Comparison of ENCODE assay signal across 19 cellular contexts in the genomic region with DNA sequence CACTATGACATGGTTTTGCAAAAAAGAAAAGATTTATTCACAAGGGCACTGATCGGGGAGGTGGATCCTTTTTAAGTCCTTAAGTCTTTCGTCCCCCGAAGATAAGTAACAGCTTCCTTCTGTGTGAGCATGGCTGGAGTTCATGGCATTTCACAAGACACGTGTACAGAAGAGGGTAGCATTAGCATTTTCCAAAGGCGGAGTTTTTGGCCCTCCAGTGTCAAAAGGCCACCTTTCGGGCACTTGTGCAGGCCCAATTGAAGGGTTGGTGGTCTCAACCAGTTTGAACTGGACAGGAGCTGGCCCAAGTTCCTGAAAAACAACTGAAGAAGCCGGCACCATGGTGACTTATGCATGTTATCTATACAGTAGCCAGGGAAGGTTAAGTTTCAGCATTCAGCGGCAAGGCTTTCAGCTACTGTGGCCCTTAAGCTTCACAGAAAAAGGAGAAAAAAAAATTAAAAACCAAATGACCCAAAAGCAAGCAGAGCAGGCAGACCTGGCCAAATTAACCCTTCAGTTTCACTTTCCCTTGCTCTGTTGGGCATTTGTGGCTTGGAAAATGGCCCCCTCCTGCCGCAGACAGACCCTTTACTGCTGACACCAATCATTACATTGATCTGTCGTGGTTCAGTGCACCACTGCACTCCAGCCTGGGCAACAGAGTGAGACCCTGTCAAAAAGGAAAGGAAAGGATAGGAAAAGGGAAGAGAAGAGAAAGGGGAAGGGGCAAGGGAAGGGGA. TPM values are rescaled to one million over a fixed set of nuclear protein-coding genes. Genes with fewer than 3 reads are reported as not detected.
DNase-seq lines count a peak whose midpoint lies in the region; ATAC-seq, FAIRE-seq and TF ChIP-seq lines count a peak whose summit lies in the region.
"Had no signal": no experiment of that assay in that cellular context is flagged by ENCODE, and none has a peak within 500 bp of the region (broad histone marks: within the 10 kb centered on the region; RNA-seq: fewer than 3 reads in every experiment).

No MANE protein-coding gene starts in this region.

- TF ChIP-seq EP300 in K562 (IDR thresholded peaks at IDR 0.05; ENCODE audit: low read length), result no peak

- H3K4me2 ChIP-seq in K562 (ENCODE audit: insufficient read depth, low read length), result peak overlapping the region; percentile 12; the same call in 1 of the 2 replicates

- TF ChIP-seq POLR2A in K562 (conservative IDR thresholded peaks at IDR 0.05), result no peak

- TF ChIP-seq CTCF in K562 (IDR thresholded peaks at IDR 0.05 in 2 of 3, conservative IDR thresholded peaks at IDR 0.05 in 1 of 3; ENCODE audit: insufficient read depth in 2 of 3, low read depth in 1 of 3, low read length in 3 of 3) (no peak), nephron (IDR thresholded peaks at IDR 0.05; ENCODE audit: unreplicated experiment in 3 of 3) (no peak)

- H3K9ac ChIP-seq in K562 (ENCODE audit: insufficient read depth in 1 of 2, low read depth in 2 of 2, low read length in 2 of 2), result peak overlapping the region; percentile 2 to 27; a peak in 2 of 4 replicates

- no peaks in the 10 kb centered on the region for H3K9me3 Mint-ChIP-seq in activated naive CD4-positive, alpha-beta T cell treated with anti-CD3 and anti-CD28 coated beads for 36 hours
- no peaks in the 10 kb centered on the region for H3K9me3 Mint-ChIP-seq in activated naive CD4-positive, alpha-beta T cell treated with anti-CD3 and anti-CD28 coated beads, Interleukin-2, amount 50 U/mL, for 72 hours
- H3K9me3 Mint-ChIP-seq in nephron, result no peaks in the 10 kb centered on the region

- BruUV-seq in K562 (replicated peaks; lab: Mats Ljungman, UMichigan), result no TSS peak

- peaks cover 2 to 9% of the 10 kb centered on the region in 2 experiments; a peak in 4 of 5 replicates for H3K4me1 ChIP-seq in K562 (replicated peaks in 1 of 2; ENCODE audit: control insufficient read depth in 2 of 2, insufficient read depth in 2 of 2, low read length in 2 of 2)

- H3K9me3 ChIP-seq in K562 (replicated peaks; ENCODE audit: control insufficient read depth, insufficient read depth, low read depth, low read length), result no peaks in the 10 kb centered on the region
- H3K9me3 ChIP-seq: MG63 had no signal

- no peaks in the 10 kb centered on the region; the same call in 2 of the 3 replicates for H3K36me3 ChIP-seq in K562 (ENCODE audit: control insufficient read depth, insufficient read depth, low read length)
- H3K36me3 ChIP-seq: MG63 had no signal

- FAIRE-seq in K562 (lab: Jason Lieb, UNC), result no peak

- in situ Hi-C loops in K562 (cut with MboI), result loop anchor here (25.0 kb wide), 2 partner anchors 275 to 1875 kb away; a partner anchor contains a TSS

- H3K4me3 Mint-ChIP-seq in activated naive CD4-positive, alpha-beta T cell treated with anti-CD3 and anti-CD28 coated beads for 36 hours, result no peak overlapping the region
- no peak overlapping the region for H3K4me3 Mint-ChIP-seq in nephron

- H3K4me1 Mint-ChIP-seq in activated naive CD4-positive, alpha-beta T cell treated with anti-CD3 and anti-CD28 coated beads for 36 hours (ENCODE audit: low read depth), result no peaks in the 10 kb centered on the region
- H3K4me1 Mint-ChIP-seq in nephron, result peaks cover 9% of the 10 kb centered on the region

- peak; percentile 1 for DNase-seq in activated naive CD4-positive, alpha-beta T cell treated with anti-CD3 and anti-CD28 coated beads for 36 hours
- no peak for DNase-seq in activated naive CD4-positive, alpha-beta T cell treated with anti-CD3 and anti-CD28 coated beads, Interleukin-2, amount 50 U/mL, for 72 hours (ENCODE audit: low spot score in 2 of 2)
- peak in 1 of 4 experiments; percentile 63 for DNase-seq in K562 (ENCODE audit: extremely low read depth in 1 of 4, low spot score in 3 of 4)
- DNase-seq in sciatic nerve (ENCODE audit: low spot score), result no peak
- no peak for DNase-seq in AML-193 (lab: John Stamatoyannopoulos, UW)
- no peak for DNase-seq in NCI-H1930 (lab: John Stamatoyannopoulos, UW)
- DNase-seq: 8988T, C1 segment of cervical spinal cord, COR-L47, DMS153, EL, MG63, NCI-H1105, NCI-H1694 treated with DMSO at 0.1 percent for 48 hours, NCI-H510A, SIG-M5 had no signal

- POLR2A ChIA-PET in K562 (lab: Yijun Ruan, JAX), result interaction anchor here (0.6 to 2.1 kb wide), 16 partner anchors 8 to 156 kb away, joined by 3 to 12 read pairs (median 5); no protein-coding TSS in a partner anchor

- H3K27ac Mint-ChIP-seq in activated naive CD4-positive, alpha-beta T cell treated with anti-CD3 and anti-CD28 coated beads for 36 hours, result no peak overlapping the region
- peak overlapping the region in 1 of 2 donors; percentile 42 for H3K27ac Mint-ChIP-seq in activated naive CD4-positive, alpha-beta T cell treated with anti-CD3 and anti-CD28 coated beads, Interleukin-2, amount 50 U/mL, for 72 hours
- H3K27ac Mint-ChIP-seq in nephron, result peak overlapping the region in 2 of 3 experiments; percentile 20 to 36

- H4K20me1 ChIP-seq in K562 (replicated peaks; ENCODE audit: control insufficient read depth, insufficient read depth, low read length), result no peaks in the 10 kb centered on the region

- intact Hi-C loops in activated naive CD4-positive, alpha-beta T cell treated with anti-CD3 and anti-CD28 coated beads for 36 hours (cut with micrococcal nuclease), result no loop called here
- intact Hi-C loops in K562 (cut with micrococcal nuclease) (loop anchor here (10.0 kb wide), 2 partner anchors 258 to 262 kb away; a partner anchor contains a TSS), sciatic nerve (cut with DNase I) (no loop called here)

- CTCF ChIA-PET in activated naive CD4-positive, alpha-beta T cell treated with anti-CD3 and anti-CD28 coated beads for 36 hours (lab: Charles Lee), result interaction anchor here (0.7 to 0.8 kb wide), 2 partner anchors 158 to 340 kb away, joined by 3 read pairs; no protein-coding TSS in a partner anchor
- CTCF ChIA-PET in K562 (lab: Yijun Ruan, JAX; ENCODE audit: low intra/inter-chr PET ratio), result interaction anchor here (0.6 to 1.0 kb wide), 2 partner anchors 19 to 191 kb away, joined by 3 to 4 read pairs; no protein-coding TSS in a partner anchor

- H3K27ac ChIP-seq in K562 (ENCODE audit: extremely low read depth, low read depth, low read length), result peak overlapping the region; percentile 4; the same call in 1 of the 3 replicates

- no peaks in the 10 kb centered on the region for H3K79me2 ChIP-seq in K562 (ENCODE audit: control insufficient read depth, insufficient read depth, low read length)

- no peaks in the 10 kb centered on the region for H3K36me3 Mint-ChIP-seq in activated naive CD4-positive, alpha-beta T cell treated with anti-CD3 and anti-CD28 coated beads for 36 hours (ENCODE audit: low read depth)
- H3K36me3 Mint-ChIP-seq in activated naive CD4-positive, alpha-beta T cell treated with anti-CD3 and anti-CD28 coated beads, Interleukin-2, amount 50 U/mL, for 72 hours, result no peaks in the 10 kb centered on the region
- peaks cover 15% of the 10 kb centered on the region for H3K36me3 Mint-ChIP-seq in nephron (ENCODE audit: low read depth)

- no peak for ATAC-seq in activated naive CD4-positive, alpha-beta T cell treated with anti-CD3 and anti-CD28 coated beads, Interleukin-2, amount 50 U/mL, for 72 hours
- ATAC-seq in K562 (peak; percentile 61), sciatic nerve (no peak), HG02623 (IDR thresholded peaks at IDR 0.05; ENCODE audit: unreplicated experiment) (no peak)
- ATAC-seq: HCT116 had no signal

- H3K9me1 ChIP-seq in K562 (ENCODE audit: control insufficient read depth, insufficient read depth, low read length), result no peaks in the 10 kb centered on the region

- H3K27me3 Mint-ChIP-seq in activated naive CD4-positive, alpha-beta T cell treated with anti-CD3 and anti-CD28 coated beads for 36 hours (ENCODE audit: low read depth), result no peaks in the 10 kb centered on the region
- H3K27me3 Mint-ChIP-seq in nephron (ENCODE audit: low read depth), result peaks cover 8% of the 10 kb centered on the region

- no peaks in the 10 kb centered on the region for H3K27me3 ChIP-seq in K562 (ENCODE audit: control insufficient read depth in 2 of 2, insufficient read depth in 2 of 2, low read length in 2 of 2)
- H3K27me3 ChIP-seq: MG63 had no signal

- H2AFZ ChIP-seq in K562 (ENCODE audit: low read depth, low read length), result peak overlapping the region; percentile 68

- 34% methylated on average over 10 of the region's 10 CpGs for WGBS in K562 (ENCODE audit: insufficient coverage, low coverage, missing lambda C conversion rate)

- no peak overlapping the region for H3K4me3 ChIP-seq in K562
- H3K4me3 ChIP-seq: MG63 had no signal

- TF ChIP-seq RAD21 in K562 (CRISPR knock-in tag; conservative IDR thresholded peaks at IDR 0.05 in 1 of 2, IDR thresholded peaks at IDR 0.05 in 1 of 2), result no peak

RNA-seq across cellular contexts. Expression of a gene that starts 18.7 kb away (rescaled TPM):
- 1 to 10 TPM; 7.9 to 8.0 TPM for total RNA-seq in activated naive CD4-positive, alpha-beta T cell treated with anti-CD3 and anti-CD28 coated beads for 36 hours
- total RNA-seq in activated naive CD4-positive, alpha-beta T cell treated with anti-CD3 and anti-CD28 coated beads, Interleukin-2, amount 50 U/mL, for 72 hours, result 1 to 10 TPM; 6.4 to 9.2 TPM
- total RNA-seq in K562 (2011; cell fraction: chromatin; rRNA removed; ENCODE audit: low replicate concordance), result 36.8 and 68.2 TPM in 2 replicates
- total RNA-seq in K562 (2011; cell fraction: nucleolus; rRNA removed), result 55.4 and 63.2 TPM in 2 replicates
- total RNA-seq in K562 (2011; cell fraction: nucleoplasm; rRNA removed), result 50.2 and 53.7 TPM in 2 replicates
- total RNA-seq in K562 (2014; rRNA removed) (49.2 and 56.7 TPM in 2 replicates), K562 (2014; rRNA removed; fragmentation: Illumina TruSeq; extraction: Trizol) (17.4 and 20.5 TPM in 2 replicates), K562 (2015; rRNA removed; fragmentation: Illumina TruSeq; extraction: Trizol) (31.5 and 32.5 TPM in 2 replicates), K562 (2021) (53.5 and 55.7 TPM in 2 replicates), sciatic nerve (10.8 TPM)
- polyA plus RNA-seq in K562 (2011; rRNA removed) (33.8 and 49.7 TPM in 2 replicates), K562 (2014; fragmentation: Illumina TruSeq; extraction: Trizol) (22.8 and 24.5 TPM in 2 replicates), K562 (2014; fragmentation: Nextera tagmentation; extraction: Ambion mirVana) (1 to 10 TPM; 2.4 to 3.7 TPM), K562 (2014; rRNA removed) (37.1 and 62.8 TPM in 2 replicates)
- 56.9 and 67.4 TPM in 2 replicates for polyA plus RNA-seq in K562 (2011; cell fraction: cytosol; rRNA removed)
- polyA plus RNA-seq in K562 (2011; cell fraction: nucleus; rRNA removed), result 42.8 and 56.1 TPM in 2 replicates
- polyA plus RNA-seq in K562 (2012), result 31.5 and 39.9 TPM in 2 replicates
- polyA minus RNA-seq in K562 (2011; rRNA and poly(A)+ RNA removed), result 32.6 and 33.0 TPM in 2 replicates
- polyA minus RNA-seq in K562 (2011; cell fraction: cytosol; rRNA and poly(A)+ RNA removed), result 39.3 and 58.2 TPM in 2 replicates
- 23.6 and 28.3 TPM in 2 replicates for polyA minus RNA-seq in K562 (2011; cell fraction: nucleus; rRNA and poly(A)+ RNA removed)

RNA-seq across cellular contexts. Expression of a gene that starts 25.0 kb away (rescaled TPM):
- under 1 TPM; 0.21 to 0.30 TPM for total RNA-seq in activated naive CD4-positive, alpha-beta T cell treated with anti-CD3 and anti-CD28 coated beads for 36 hours
- under 1 TPM; 0.23 to 0.91 TPM for total RNA-seq in activated naive CD4-positive, alpha-beta T cell treated with anti-CD3 and anti-CD28 coated beads, Interleukin-2, amount 50 U/mL, for 72 hours
- 0.65 TPM in 1 of 2 replicates, not detected in the other for total RNA-seq in K562 (2011; cell fraction: chromatin; rRNA removed; ENCODE audit: low replicate concordance)
- total RNA-seq in K562 (2011; cell fraction: nucleolus; rRNA removed), result 0.50 and 0.92 TPM in 2 replicates
- total RNA-seq in K562 (2011; cell fraction: nucleoplasm; rRNA removed), result 0.15 TPM in 2 replicates
- total RNA-seq in K562 (2014; rRNA removed) (0.20 and 0.32 TPM in 2 replicates), K562 (2014; rRNA removed; fragmentation: Illumina TruSeq; extraction: Trizol) (not detected in 2 replicates), K562 (2015; rRNA removed; fragmentation: Illumina TruSeq; extraction: Trizol) (not detected in 2 replicates), K562 (2021) (0.13 and 0.29 TPM in 2 replicates), sciatic nerve (30.6 TPM)
- polyA plus RNA-seq in K562 (2011; rRNA removed) (0.06 and 0.26 TPM in 2 replicates), K562 (2014; fragmentation: Illumina TruSeq; extraction: Trizol) (not detected in 2 replicates), K562 (2014; fragmentation: Nextera tagmentation; extraction: Ambion mirVana) (not detected), K562 (2014; rRNA removed) (0.13 and 0.23 TPM in 2 replicates)
- 0.15 and 0.25 TPM in 2 replicates for polyA plus RNA-seq in K562 (2011; cell fraction: cytosol; rRNA removed)
- polyA plus RNA-seq in K562 (2011; cell fraction: nucleus; rRNA removed), result 0.61 and 0.65 TPM in 2 replicates
- polyA plus RNA-seq in K562 (2012), result 0.21 and 1.3 TPM in 2 replicates
- polyA minus RNA-seq in K562 (2011; rRNA and poly(A)+ RNA removed), result not detected in 2 replicates
- not detected in 2 replicates for polyA minus RNA-seq in K562 (2011; cell fraction: cytosol; rRNA and poly(A)+ RNA removed)
- 0.22 and 0.27 TPM in 2 replicates for polyA minus RNA-seq in K562 (2011; cell fraction: nucleus; rRNA and poly(A)+ RNA removed)

Comparison
In these comparisons a context has a peak if more than half of its experiments do, and no peak if none do; other contexts are left out.
1. RNA of a gene that starts 25.0 kb away (total RNA-seq): 30.6 TPM in sciatic nerve (single experiment); 0.23 to 0.91 TPM in activated naive CD4-positive, alpha-beta T cell treated with anti-CD3 and anti-CD28 coated beads, Interleukin-2, amount 50 U/mL, for 72 hours, 0.21 to 0.30 TPM in activated naive CD4-positive, alpha-beta T cell treated with anti-CD3 and anti-CD28 coated beads for 36 hours and 0.13 to 0.92 TPM in K562; every median in the first group is over 10 times any median in the second.